8 cellular contexts compared by ENCODE assay signal in genomic region chr19:9818734-9819589, GRCh38. TPM values are rescaled to one million over a fixed set of nuclear protein-coding genes. Genes with fewer than 3 reads are reported as not detected.
DNase-seq lines count a peak whose midpoint lies in the region; ATAC-seq and TF ChIP-seq lines count a peak whose summit lies in the region.

A gene with protein sequence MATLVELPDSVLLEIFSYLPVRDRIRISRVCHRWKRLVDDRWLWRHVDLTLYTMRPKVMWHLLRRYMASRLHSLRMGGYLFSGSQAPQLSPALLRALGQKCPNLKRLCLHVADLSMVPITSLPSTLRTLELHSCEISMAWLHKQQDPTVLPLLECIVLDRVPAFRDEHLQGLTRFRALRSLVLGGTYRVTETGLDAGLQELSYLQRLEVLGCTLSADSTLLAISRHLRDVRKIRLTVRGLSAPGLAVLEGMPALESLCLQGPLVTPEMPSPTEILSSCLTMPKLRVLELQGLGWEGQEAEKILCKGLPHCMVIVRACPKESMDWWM (minus strand): TSS chr19:9819079. CDS start chr19:9818813, 266 bp downstream.

- no peaks in the 10 kb centered on the region for H4K20me1 ChIP-seq in OCI-LY7 (ENCODE audit: insufficient read depth, low read length)

- CTCF ChIA-PET in OCI-LY7 (lab: Charles Lee; ENCODE audit: unreplicated experiment), result no interaction called here

- H3K9me2 ChIP-seq in OCI-LY7 (ENCODE audit: insufficient read depth, low read length), result no peaks in the 10 kb centered on the region

- peaks cover 15% of the 10 kb centered on the region for H3K9me3 ChIP-seq in OCI-LY7 (ENCODE audit: low read length)

- peak within 1 kb of the TSS; percentile 95 for H3K4me3 ChIP-seq in OCI-LY7 (ENCODE audit: low read depth, low read length, poor library complexity, severe bottlenecking)

- peaks cover 4% of the 10 kb centered on the region for H3K9me3 Mint-ChIP-seq in endothelial cell (ENCODE audit: unreplicated experiment)

- peaks cover 32% of the 10 kb centered on the region for H3K36me3 Mint-ChIP-seq in endothelial cell (ENCODE audit: low read depth, unreplicated experiment)

- peaks cover 24% of the 10 kb centered on the region for H3K79me2 ChIP-seq in OCI-LY7 (ENCODE audit: insufficient read depth, low read depth, low read length)

- peaks cover 20% of the 10 kb centered on the region for H3K4me1 ChIP-seq in OCI-LY7 (ENCODE audit: insufficient read depth, low read length, poor library complexity, severe bottlenecking)

- H2AFZ ChIP-seq in OCI-LY7 (ENCODE audit: low read length), result peak within 1 kb of the TSS; percentile 51

- H3K4me1 Mint-ChIP-seq in endothelial cell (ENCODE audit: unreplicated experiment), result peaks cover 11% of the 10 kb centered on the region

- peak; percentile 80 for ATAC-seq in GM21515 (IDR thresholded peaks at IDR 0.05; ENCODE audit: unreplicated experiment)

- peaks cover 35% of the 10 kb centered on the region for H3K36me3 ChIP-seq in OCI-LY7 (ENCODE audit: insufficient read depth, low read length)

- POLR2A ChIA-PET in OCI-LY7 (lab: Charles Lee), result no interaction called here

- peaks cover 10% of the 10 kb centered on the region for H3K27me3 Mint-ChIP-seq in endothelial cell (ENCODE audit: unreplicated experiment)

- DNase-seq in D341Med (ENCODE audit: low spot score), result peak; percentile 96
- DNase-seq in HuH-7.5 (ENCODE audit: low spot score), result peak; percentile 84
- DNase-seq in OCI-LY7 (ENCODE audit: low spot score), result peak; percentile 99
- peak; percentile 100 for DNase-seq in activated T-cell treated with anti-CD3 and anti-CD28 coated beads for 1 hour (ENCODE audit: low read depth)
- peak; percentile 100 for DNase-seq in endothelial cell (ENCODE audit: low spot score)
- peak; percentile 100 for DNase-seq in midbrain (lab: John Stamatoyannopoulos, UW)
- peak; percentile 100 for DNase-seq in stimulated activated CD8-positive, alpha-beta memory T cell treated with anti-CD3 and anti-CD28 coated beads, Interleukin-2, amount 100 ng/mL, for 1 hour (ENCODE audit: low read depth in 2 of 2)

- intact Hi-C loops in OCI-LY7 (cut with micrococcal nuclease; ENCODE audit: unreplicated experiment), result loop anchor here (1.0 kb wide), 2 partner anchors 27 to 51 kb away; partner anchors contain the start of gene ZNF846

- peak within 1 kb of the TSS; percentile 88 for H3K27ac Mint-ChIP-seq in endothelial cell (ENCODE audit: unreplicated experiment)

- TF ChIP-seq CTCF in OCI-LY7 (conservative IDR thresholded peaks at IDR 0.05; ENCODE audit: low read length), result no peak
- TF ChIP-seq CTCF in endothelial cell (IDR thresholded peaks at IDR 0.05; ENCODE audit: unreplicated experiment), result no peak

- no TSS peak for BruUV-seq in OCI-LY7 (replicated peaks; lab: Mats Ljungman, UMichigan)

- H3K4me3 Mint-ChIP-seq in endothelial cell (ENCODE audit: unreplicated experiment), result peak within 1 kb of the TSS; percentile 93

- peak within 1 kb of the TSS; percentile 90 for H3K4me2 ChIP-seq in OCI-LY7 (ENCODE audit: low read length)

- H3K27ac ChIP-seq in OCI-LY7 (ENCODE audit: low read depth, low read length, poor library complexity, severe bottlenecking), result peak within 1 kb of the TSS; percentile 77

RNA-seq across cellular contexts. Expression of the gene that starts here (rescaled TPM):
- 22.3 and 38.7 TPM in 2 replicates for total RNA-seq in OCI-LY7 (2014; rRNA removed; shearing (Covaris generic))
- total RNA-seq in OCI-LY7 (2022) (40.6 and 44.4 TPM in 2 replicates), endothelial cell (ENCODE audit: unreplicated experiment) (45.9 TPM)

Comparison
In these comparisons a context has a peak if more than half of its experiments do, and no peak if none do; other contexts are left out.
1. Peak in every context shown above with its lines: DNase-seq, ATAC-seq, H3K4me3 ChIP-seq and H3K27ac ChIP-seq.